ENCODE assay signal across 16 cellular contexts in genomic region chr1:109824349-109825115, GRCh38.
DNase-seq lines count a peak whose midpoint lies in the region; ATAC-seq, FAIRE-seq and TF ChIP-seq lines count a peak whose summit lies in the region.
"Had no signal": no experiment of that assay in that cellular context is flagged by ENCODE, and none has a peak within 500 bp of the region (broad histone marks: within the 10 kb centered on the region; RNA-seq: fewer than 3 reads in every experiment).

No MANE protein-coding gene starts in this region.

- CTCF ChIA-PET in A549 (lab: Yijun Ruan, JAX) = interaction anchor here (0.7 to 3.0 kb wide), 4 partner anchors 153 to 159 kb away, joined by 3 to 12 read pairs (median 6); partner anchors contain the start of gene AHCYL1

- peak overlapping the region; percentile 46 for H3K18ac ChIP-seq in H9 (ENCODE audit: insufficient read length, low read depth, low read length)

- peak overlapping the region; percentile 2 to 73 (median 67); a peak in 3 of 7 replicates for H3K27ac Mint-ChIP-seq in H9
- peak overlapping the region; percentile 46 for H3K27ac Mint-ChIP-seq in dendritic cell treated with granulocyte-macrophage colony-stimulating factor and Interleukin-4, amounts not matched to agents 40 ng/mL and 50 ng/mL, for 4 days
- H3K27ac Mint-ChIP-seq: activated naive CD8-positive, alpha-beta T cell treated with anti-CD3 and anti-CD28 coated beads for 36 hours; IgD-negative memory B cell; T-helper 17 cell had no signal

- H4K8ac ChIP-seq in H9 (replicated peaks; ENCODE audit: insufficient read length, low read depth, low read length) = no peak overlapping the region

- no peaks in the 10 kb centered on the region for H3K9me3 Mint-ChIP-seq in H9
- H3K9me3 Mint-ChIP-seq in dendritic cell treated with granulocyte-macrophage colony-stimulating factor and Interleukin-4, amounts not matched to agents 40 ng/mL and 50 ng/mL, for 4 days = no peaks in the 10 kb centered on the region
- H3K9me3 Mint-ChIP-seq: activated naive CD8-positive, alpha-beta T cell treated with anti-CD3 and anti-CD28 coated beads for 36 hours; IgD-negative memory B cell had no signal

- POLR2A ChIA-PET in A549 (lab: Yijun Ruan, JAX) = no interaction called here

- H3K36me3 ChIP-seq in psoas muscle (ENCODE audit: insufficient read depth in 1 of 2, low read depth in 1 of 2) = no peaks in the 10 kb centered on the region
- H3K36me3 ChIP-seq: BLaER1 had no signal

- H4K91ac ChIP-seq in H9 (ENCODE audit: insufficient read length, low read depth, low read length) = no peak overlapping the region

- FAIRE-seq in A549 (lab: Jason Lieb, UNC) = no peak
- FAIRE-seq: frontal cortex had no signal

- H3K56ac ChIP-seq in H9 (ENCODE audit: insufficient read length, low read depth, low read length) = no peak overlapping the region

- peaks cover 10 to 18% of the 10 kb centered on the region in 2 experiments for H3K4me1 Mint-ChIP-seq in H9
- H3K4me1 Mint-ChIP-seq in dendritic cell treated with granulocyte-macrophage colony-stimulating factor and Interleukin-4, amounts not matched to agents 40 ng/mL and 50 ng/mL, for 4 days (ENCODE audit: low read depth) = peaks cover 72% of the 10 kb centered on the region

- no peak for TF ChIP-seq RAD21 in A549 (conservative IDR thresholded peaks at IDR 0.05 in 1 of 2, IDR thresholded peaks at IDR 0.05 in 1 of 2)

- H3K4me1 ChIP-seq in A549 = peaks cover 81% of the 10 kb centered on the region
- H3K4me1 ChIP-seq in H9 (ENCODE audit: insufficient read depth, low read length) = no peaks in the 10 kb centered on the region
- peaks cover 41% of the 10 kb centered on the region for H3K4me1 ChIP-seq in psoas muscle

- ATAC-seq in A549 (peak; percentile 5 to 31; a peak in 4 of 6 replicates), psoas muscle (no peak)
- ATAC-seq: T-helper 17 cell had no signal

- TF ChIP-seq EP300 in A549 (IDR thresholded peaks at IDR 0.05) = no peak

- no peak overlapping the region for H2BK20ac ChIP-seq in H9 (ENCODE audit: low read depth, low read length, poor library complexity, severe bottlenecking)

- no peak overlapping the region for H3K23ac ChIP-seq in H9 (ENCODE audit: insufficient read length, low read depth, low read length)

- H3K4me3 Mint-ChIP-seq in H9 = no peak overlapping the region; a peak in 1 of 5 replicates
- no peak overlapping the region for H3K4me3 Mint-ChIP-seq in dendritic cell treated with granulocyte-macrophage colony-stimulating factor and Interleukin-4, amounts not matched to agents 40 ng/mL and 50 ng/mL, for 4 days
- H3K4me3 Mint-ChIP-seq: activated naive CD8-positive, alpha-beta T cell treated with anti-CD3 and anti-CD28 coated beads for 36 hours; IgD-negative memory B cell; T-helper 17 cell had no signal

- H2BK15ac ChIP-seq in H9 (ENCODE audit: low read depth, low read length) = no peak overlapping the region

- H3K79me2 ChIP-seq in H9 (ENCODE audit: insufficient read depth, low read length) = no peaks in the 10 kb centered on the region

- no peaks in the 10 kb centered on the region for H3K36me3 Mint-ChIP-seq in H9 (ENCODE audit: insufficient read depth in 1 of 3, low read depth in 3 of 3)
- H3K36me3 Mint-ChIP-seq in dendritic cell treated with granulocyte-macrophage colony-stimulating factor and Interleukin-4, amounts not matched to agents 40 ng/mL and 50 ng/mL, for 4 days (ENCODE audit: low read depth) = no peaks in the 10 kb centered on the region
- H3K36me3 Mint-ChIP-seq: activated naive CD8-positive, alpha-beta T cell treated with anti-CD3 and anti-CD28 coated beads for 36 hours; IgD-negative memory B cell had no signal

- DNase-seq in A549 (ENCODE audit: low read depth in 1 of 2, low spot score in 1 of 2) (no peak), H9 (no peak), psoas muscle (no peak), GDM1 (lab: John Stamatoyannopoulos, UW) (no peak), SHP77 treated with DMSO at 0.1 percent for 48 hours (lab: John Stamatoyannopoulos, UW) (no peak), NCI-H1694 (lab: John Stamatoyannopoulos, UW) (no peak), nucleus accumbens (lab: John Stamatoyannopoulos, UW) (no peak)
- DNase-seq: activated CD4-positive, alpha-beta T cell treated with anti-CD3 and anti-CD28 coated beads, Interleukin-2, amount 50 U/mL, for 48 hours; activated naive CD8-positive, alpha-beta T cell treated with anti-CD3 and anti-CD28 coated beads for 36 hours; GF-D8; NCI-H446 treated with DMSO at 0.1 percent for 48 hours; T-helper 17 cell had no signal

- TF ChIP-seq CTCF in A549 (IDR thresholded peaks at IDR 0.05) (no peak), H9 (conservative IDR thresholded peaks at IDR 0.05) (no peak), psoas muscle (IDR thresholded peaks at IDR 0.05) (no peak)

- H2BK5ac ChIP-seq in H9 (ENCODE audit: insufficient read length, low read length) = no peak overlapping the region

- H2AFZ ChIP-seq in H9 (ENCODE audit: low read length) = no peak overlapping the region

- no peaks in the 10 kb centered on the region for H3K79me1 ChIP-seq in H9 (ENCODE audit: insufficient read depth, low read depth, low read length, poor library complexity, severe bottlenecking)

- H3K4ac ChIP-seq in H9 (ENCODE audit: low read depth, low read length) = no peak overlapping the region

- WGBS in A549 (ENCODE audit: missing lambda C conversion rate) = 31% methylated on average over 12 of the region's 12 CpGs
- WGBS in H9 (ENCODE audit: extremely low coverage, insufficient read length, low lambda C conversion rate) = no CpG with 5 or more reads among the region's 12 CpGs
- WGBS in psoas muscle, 3 donors = 58 to 62% (median 59%) methylated on average over 12 of the region's 12 CpGs

- H3K4me2 ChIP-seq in A549 (peak overlapping the region; percentile 64), H9 (ENCODE audit: insufficient read depth, insufficient read length, low read length) (no peak overlapping the region)
- H3K4me2 ChIP-seq: BLaER1 had no signal

- peak overlapping the region; percentile 11 for H4K5ac ChIP-seq in H9 (ENCODE audit: insufficient read length, low read depth, low read length)

- no peak overlapping the region for H3K4me3 ChIP-seq in A549
- no peak overlapping the region for H3K4me3 ChIP-seq in psoas muscle
- H3K4me3 ChIP-seq: BLaER1 had no signal

- no peak overlapping the region for H3T11ph ChIP-seq in H9 (ENCODE audit: low read length)

- H3K9me3 ChIP-seq in A549 = no peaks in the 10 kb centered on the region
- no peaks in the 10 kb centered on the region for H3K9me3 ChIP-seq in H9 (ENCODE audit: control insufficient read depth, low read depth, low read length)
- H3K9me3 ChIP-seq in psoas muscle = no peaks in the 10 kb centered on the region
- H3K9me3 ChIP-seq: BLaER1 had no signal

- no peak overlapping the region for H3K9ac ChIP-seq in H9 (ENCODE audit: extremely low read depth, insufficient read length, low read length)
- H3K9ac ChIP-seq: BLaER1 had no signal

- H3K27me3 Mint-ChIP-seq in H9 (ENCODE audit: low read depth) = no peaks in the 10 kb centered on the region; the same call in 1 of the 2 replicates
- peaks cover 25% of the 10 kb centered on the region for H3K27me3 Mint-ChIP-seq in dendritic cell treated with granulocyte-macrophage colony-stimulating factor and Interleukin-4, amounts not matched to agents 40 ng/mL and 50 ng/mL, for 4 days
- H3K27me3 Mint-ChIP-seq: IgD-negative memory B cell, T-helper 17 cell had no signal

- no peak overlapping the region for H2BK120ac ChIP-seq in H9 (ENCODE audit: low read depth, low read length, poor library complexity, severe bottlenecking)

- H2BK12ac ChIP-seq in H9 (ENCODE audit: insufficient read length, low read depth, low read length) = no peak overlapping the region

- TF ChIP-seq POLR2A in A549 (IDR thresholded peaks at IDR 0.05; ENCODE audit: low read length) = 0 out of 2 replicates have a peak, but pooled peaks have one; percentile 2

- H3K27ac ChIP-seq in A549 (peak overlapping the region; percentile 94 to 98), H9 (ENCODE audit: insufficient read length, low read depth, low read length) (no peak overlapping the region), psoas muscle (peak overlapping the region; percentile 80)
- H3K27ac ChIP-seq: BLaER1 had no signal

- H3K27me3 ChIP-seq in H9 (ENCODE audit: insufficient read depth, low read length) (no peaks in the 10 kb centered on the region), psoas muscle (ENCODE audit: insufficient read depth in 3 of 3, low read length in 2 of 3) (no peaks in the 10 kb centered on the region)
- H3K27me3 ChIP-seq: BLaER1 had no signal

- H3K14ac ChIP-seq in H9 (ENCODE audit: insufficient read depth, low read length) = peak overlapping the region; percentile 34; the same call in 1 of the 2 replicates

- no peaks in the 10 kb centered on the region for H4K20me1 ChIP-seq in H9 (ENCODE audit: control insufficient read depth, insufficient read depth, insufficient read length)
- H4K20me1 ChIP-seq: BLaER1 had no signal

- intact Hi-C loops in dendritic cell treated with granulocyte-macrophage colony-stimulating factor and Interleukin-4, amounts not matched to agents 40 ng/mL and 50 ng/mL, for 4 days (cut with micrococcal nuclease) = loop anchor here (5.0 kb wide), 1 partner anchor 83 kb away; no protein-coding TSS in a partner anchor
- intact Hi-C loops in psoas muscle (cut with DNase I) = no loop called here

- no peaks in the 10 kb centered on the region for H3K23me2 ChIP-seq in H9 (ENCODE audit: insufficient read length, low read depth, low read length, poor library complexity, severe bottlenecking)

- H2AK5ac ChIP-seq in H9 (ENCODE audit: insufficient read length, low read length) = no peak overlapping the region

TF ChIP-seq in A549, 52 proteins besides CTCF, POLR2A, EP300 and RAD21 (continues in another document):
- TF ChIP-seq, protein P1, sequence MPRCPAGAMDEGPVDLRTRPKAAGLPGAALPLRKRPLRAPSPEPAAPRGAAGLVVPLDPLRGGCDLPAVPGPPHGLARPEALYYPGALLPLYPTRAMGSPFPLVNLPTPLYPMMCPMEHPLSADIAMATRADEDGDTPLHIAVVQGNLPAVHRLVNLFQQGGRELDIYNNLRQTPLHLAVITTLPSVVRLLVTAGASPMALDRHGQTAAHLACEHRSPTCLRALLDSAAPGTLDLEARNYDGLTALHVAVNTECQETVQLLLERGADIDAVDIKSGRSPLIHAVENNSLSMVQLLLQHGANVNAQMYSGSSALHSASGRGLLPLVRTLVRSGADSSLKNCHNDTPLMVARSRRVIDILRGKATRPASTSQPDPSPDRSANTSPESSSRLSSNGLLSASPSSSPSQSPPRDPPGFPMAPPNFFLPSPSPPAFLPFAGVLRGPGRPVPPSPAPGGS (IDR thresholded peaks at IDR 0.05) = 0 out of 3 replicates have a peak, but pooled peaks have one; percentile 12
- TF ChIP-seq, protein P2, sequence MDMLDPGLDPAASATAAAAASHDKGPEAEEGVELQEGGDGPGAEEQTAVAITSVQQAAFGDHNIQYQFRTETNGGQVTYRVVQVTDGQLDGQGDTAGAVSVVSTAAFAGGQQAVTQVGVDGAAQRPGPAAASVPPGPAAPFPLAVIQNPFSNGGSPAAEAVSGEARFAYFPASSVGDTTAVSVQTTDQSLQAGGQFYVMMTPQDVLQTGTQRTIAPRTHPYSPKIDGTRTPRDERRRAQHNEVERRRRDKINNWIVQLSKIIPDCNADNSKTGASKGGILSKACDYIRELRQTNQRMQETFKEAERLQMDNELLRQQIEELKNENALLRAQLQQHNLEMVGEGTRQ (IDR thresholded peaks at IDR 0.05) = 0 out of 2 replicates have a peak, but pooled peaks have one; percentile 6
- TF ChIP-seq POLR2AphosphoS2 (conservative IDR thresholded peaks at IDR 0.05; ENCODE audit: low read length) (no peak), JUN (IDR thresholded peaks at IDR 0.05) (no peak; a peak in 1 of 5 replicates)

Comparison
In these comparisons a context has a peak if more than half of its experiments do, and no peak if none do; other contexts are left out.
1. ATAC-seq: peak in A549 (2 of 2); none in psoas muscle (0 of 4).